In genomic region chr20:54065601-54066038, GRCh38 we compare ENCODE assay signal across 1 cellular context.
TF ChIP-seq lines count a peak whose summit lies in the region.

No MANE protein-coding gene starts in this region.

TF ChIP-seq in K562, 482 proteins besides CTCF, POLR2A, EP300 and RAD21 (continued from another document and continues in another):
- no peak for TF ChIP-seq SAFB2 (IDR thresholded peaks at IDR 0.05; ENCODE audit: borderline replicate concordance, low read depth, low read length, severe bottlenecking)
- no peak for TF ChIP-seq SMAD2 (IDR thresholded peaks at IDR 0.05; ENCODE audit: low read depth, low read length)
- TF ChIP-seq SRSF9 (IDR thresholded peaks at IDR 0.05; ENCODE audit: borderline replicate concordance, low read depth, low read length): no peak
- TF ChIP-seq TEAD4 (IDR thresholded peaks at IDR 0.05; ENCODE audit: low read length): peak; percentile 96
- no peak for TF ChIP-seq TEAD4 (CRISPR knock-in tag; IDR thresholded peaks at IDR 0.05; ENCODE audit: borderline replicate concordance)
- TF ChIP-seq ZNF282 (CRISPR knock-in tag; IDR thresholded peaks at IDR 0.05): no peak
- TF ChIP-seq FOXO4 (CRISPR knock-in tag; IDR thresholded peaks at IDR 0.05): no peak
- TF ChIP-seq, protein P1, sequence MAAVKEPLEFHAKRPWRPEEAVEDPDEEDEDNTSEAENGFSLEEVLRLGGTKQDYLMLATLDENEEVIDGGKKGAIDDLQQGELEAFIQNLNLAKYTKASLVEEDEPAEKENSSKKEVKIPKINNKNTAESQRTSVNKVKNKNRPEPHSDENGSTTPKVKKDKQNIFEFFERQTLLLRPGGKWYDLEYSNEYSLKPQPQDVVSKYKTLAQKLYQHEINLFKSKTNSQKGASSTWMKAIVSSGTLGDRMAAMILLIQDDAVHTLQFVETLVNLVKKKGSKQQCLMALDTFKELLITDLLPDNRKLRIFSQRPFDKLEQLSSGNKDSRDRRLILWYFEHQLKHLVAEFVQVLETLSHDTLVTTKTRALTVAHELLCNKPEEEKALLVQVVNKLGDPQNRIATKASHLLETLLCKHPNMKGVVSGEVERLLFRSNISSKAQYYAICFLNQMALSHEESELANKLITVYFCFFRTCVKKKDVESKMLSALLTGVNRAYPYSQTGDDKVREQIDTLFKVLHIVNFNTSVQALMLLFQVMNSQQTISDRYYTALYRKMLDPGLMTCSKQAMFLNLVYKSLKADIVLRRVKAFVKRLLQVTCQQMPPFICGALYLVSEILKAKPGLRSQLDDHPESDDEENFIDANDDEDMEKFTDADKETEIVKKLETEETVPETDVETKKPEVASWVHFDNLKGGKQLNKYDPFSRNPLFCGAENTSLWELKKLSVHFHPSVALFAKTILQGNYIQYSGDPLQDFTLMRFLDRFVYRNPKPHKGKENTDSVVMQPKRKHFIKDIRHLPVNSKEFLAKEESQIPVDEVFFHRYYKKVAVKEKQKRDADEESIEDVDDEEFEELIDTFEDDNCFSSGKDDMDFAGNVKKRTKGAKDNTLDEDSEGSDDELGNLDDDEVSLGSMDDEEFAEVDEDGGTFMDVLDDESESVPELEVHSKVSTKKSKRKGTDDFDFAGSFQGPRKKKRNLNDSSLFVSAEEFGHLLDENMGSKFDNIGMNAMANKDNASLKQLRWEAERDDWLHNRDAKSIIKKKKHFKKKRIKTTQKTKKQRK (IDR thresholded peaks at IDR 0.05; ENCODE audit: borderline replicate concordance, low read depth, low read length): no peak
- TF ChIP-seq HOXB6 (CRISPR knock-in tag; IDR thresholded peaks at IDR 0.05; ENCODE audit: borderline replicate concordance): no peak
- no peak for TF ChIP-seq CREB3 (tag; conservative IDR thresholded peaks at IDR 0.05; ENCODE audit: low read depth)
- TF ChIP-seq XRCC3 (IDR thresholded peaks at IDR 0.05): no peak
- TF ChIP-seq NCOA4 (IDR thresholded peaks at IDR 0.05; ENCODE audit: partially characterized antibody): no peak
- no peak for TF ChIP-seq DMBX1 (CRISPR knock-in tag; IDR thresholded peaks at IDR 0.05; ENCODE audit: borderline replicate concordance)
- TF ChIP-seq HCFC1 (IDR thresholded peaks at IDR 0.05; ENCODE audit: low read depth, low read length): no peak
- TF ChIP-seq, protein P2, sequence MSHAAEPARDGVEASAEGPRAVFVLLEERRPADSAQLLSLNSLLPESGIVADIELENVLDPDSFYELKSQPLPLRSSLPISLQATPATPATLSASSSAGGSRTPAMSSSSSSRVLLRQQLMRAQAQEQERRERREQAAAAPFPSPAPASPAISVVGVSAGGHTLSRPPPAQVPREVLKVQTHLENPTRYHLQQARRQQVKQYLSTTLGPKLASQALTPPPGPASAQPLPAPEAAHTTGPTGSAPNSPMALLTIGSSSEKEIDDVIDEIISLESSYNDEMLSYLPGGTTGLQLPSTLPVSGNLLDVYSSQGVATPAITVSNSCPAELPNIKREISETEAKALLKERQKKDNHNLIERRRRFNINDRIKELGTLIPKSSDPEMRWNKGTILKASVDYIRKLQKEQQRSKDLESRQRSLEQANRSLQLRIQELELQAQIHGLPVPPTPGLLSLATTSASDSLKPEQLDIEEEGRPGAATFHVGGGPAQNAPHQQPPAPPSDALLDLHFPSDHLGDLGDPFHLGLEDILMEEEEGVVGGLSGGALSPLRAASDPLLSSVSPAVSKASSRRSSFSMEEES (CRISPR knock-in tag; IDR thresholded peaks at IDR 0.05): no peak
- TF ChIP-seq SLC30A9 (CRISPR knock-in tag; IDR thresholded peaks at IDR 0.05): no peak
- no peak for TF ChIP-seq ZNF436 (CRISPR knock-in tag; IDR thresholded peaks at IDR 0.05)
- TF ChIP-seq AFF4 (CRISPR knock-in tag; IDR thresholded peaks at IDR 0.05): no peak
- 0 out of 2 replicates have a peak, but pooled peaks have one; percentile 20 for TF ChIP-seq ATF4 (CRISPR knock-in tag; IDR thresholded peaks at IDR 0.05)
- no peak for TF ChIP-seq ZSCAN32 (CRISPR knock-in tag; IDR thresholded peaks at IDR 0.05)
- no peak for TF ChIP-seq ZZZ3 (IDR thresholded peaks at IDR 0.05)
- TF ChIP-seq, protein P3, sequence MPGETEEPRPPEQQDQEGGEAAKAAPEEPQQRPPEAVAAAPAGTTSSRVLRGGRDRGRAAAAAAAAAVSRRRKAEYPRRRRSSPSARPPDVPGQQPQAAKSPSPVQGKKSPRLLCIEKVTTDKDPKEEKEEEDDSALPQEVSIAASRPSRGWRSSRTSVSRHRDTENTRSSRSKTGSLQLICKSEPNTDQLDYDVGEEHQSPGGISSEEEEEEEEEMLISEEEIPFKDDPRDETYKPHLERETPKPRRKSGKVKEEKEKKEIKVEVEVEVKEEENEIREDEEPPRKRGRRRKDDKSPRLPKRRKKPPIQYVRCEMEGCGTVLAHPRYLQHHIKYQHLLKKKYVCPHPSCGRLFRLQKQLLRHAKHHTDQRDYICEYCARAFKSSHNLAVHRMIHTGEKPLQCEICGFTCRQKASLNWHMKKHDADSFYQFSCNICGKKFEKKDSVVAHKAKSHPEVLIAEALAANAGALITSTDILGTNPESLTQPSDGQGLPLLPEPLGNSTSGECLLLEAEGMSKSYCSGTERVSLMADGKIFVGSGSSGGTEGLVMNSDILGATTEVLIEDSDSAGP (CRISPR knock-in tag; IDR thresholded peaks at IDR 0.05): no peak
- no peak for TF ChIP-seq ELF2 (CRISPR knock-in tag; IDR thresholded peaks at IDR 0.05)
- TF ChIP-seq ZNF133 (CRISPR knock-in tag; IDR thresholded peaks at IDR 0.05): no peak
- TF ChIP-seq DACH1 (IDR thresholded peaks at IDR 0.05; ENCODE audit: partially characterized antibody): peak; percentile 89
- no peak for TF ChIP-seq BRF1 (IDR thresholded peaks at IDR 0.05; ENCODE audit: borderline replicate concordance, extremely low read depth, insufficient read length)
- TF ChIP-seq HDGF (IDR thresholded peaks at IDR 0.05): no peak
- TF ChIP-seq ELF1 (tag; IDR thresholded peaks at IDR 0.05): no peak
- no peak for TF ChIP-seq ZNF277 (CRISPR knock-in tag; IDR thresholded peaks at IDR 0.05; ENCODE audit: borderline replicate concordance)
- no peak for TF ChIP-seq PBX2 (CRISPR knock-in tag; IDR thresholded peaks at IDR 0.05; ENCODE audit: low read depth)
- TF ChIP-seq PBX2 (tag; conservative IDR thresholded peaks at IDR 0.05; ENCODE audit: low read depth): 0 out of 2 replicates have a peak, but pooled peaks have one; percentile 26
- TF ChIP-seq ZNF347 (CRISPR knock-in tag; IDR thresholded peaks at IDR 0.05; ENCODE audit: low read depth): no peak
- no peak for TF ChIP-seq ILK (tag; IDR thresholded peaks at IDR 0.05; ENCODE audit: borderline replicate concordance, low read depth)
- no peak for TF ChIP-seq ZBTB34 (CRISPR knock-in tag; IDR thresholded peaks at IDR 0.05)
- no peak for TF ChIP-seq ARNT (IDR thresholded peaks at IDR 0.05)
- TF ChIP-seq, protein P4, sequence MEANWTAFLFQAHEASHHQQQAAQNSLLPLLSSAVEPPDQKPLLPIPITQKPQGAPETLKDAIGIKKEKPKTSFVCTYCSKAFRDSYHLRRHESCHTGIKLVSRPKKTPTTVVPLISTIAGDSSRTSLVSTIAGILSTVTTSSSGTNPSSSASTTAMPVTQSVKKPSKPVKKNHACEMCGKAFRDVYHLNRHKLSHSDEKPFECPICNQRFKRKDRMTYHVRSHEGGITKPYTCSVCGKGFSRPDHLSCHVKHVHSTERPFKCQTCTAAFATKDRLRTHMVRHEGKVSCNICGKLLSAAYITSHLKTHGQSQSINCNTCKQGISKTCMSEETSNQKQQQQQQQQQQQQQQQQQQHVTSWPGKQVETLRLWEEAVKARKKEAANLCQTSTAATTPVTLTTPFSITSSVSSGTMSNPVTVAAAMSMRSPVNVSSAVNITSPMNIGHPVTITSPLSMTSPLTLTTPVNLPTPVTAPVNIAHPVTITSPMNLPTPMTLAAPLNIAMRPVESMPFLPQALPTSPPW (CRISPR knock-in tag; IDR thresholded peaks at IDR 0.05): peak; percentile 51; the same call in 1 of the 2 replicates
- no peak for TF ChIP-seq CBX1 (IDR thresholded peaks at IDR 0.05; ENCODE audit: low read depth)
- TF ChIP-seq ZNF174 (CRISPR knock-in tag; IDR thresholded peaks at IDR 0.05): no peak
- TF ChIP-seq SMARCA4 (IDR thresholded peaks at IDR 0.05): peak; percentile 95
- no peak for TF ChIP-seq CBX8 (IDR thresholded peaks at IDR 0.05; ENCODE audit: borderline replicate concordance, extremely low read depth, low read depth, low read length, poor library complexity, severe bottlenecking)
- TF ChIP-seq PTBP1 (IDR thresholded peaks at IDR 0.05; ENCODE audit: low read depth, low read length): no peak
- no peak for TF ChIP-seq ZNF41 (CRISPR knock-in tag; conservative IDR thresholded peaks at IDR 0.05)
